Comparison of ENCODE assay signal across 8 cellular contexts in the genomic region with DNA sequence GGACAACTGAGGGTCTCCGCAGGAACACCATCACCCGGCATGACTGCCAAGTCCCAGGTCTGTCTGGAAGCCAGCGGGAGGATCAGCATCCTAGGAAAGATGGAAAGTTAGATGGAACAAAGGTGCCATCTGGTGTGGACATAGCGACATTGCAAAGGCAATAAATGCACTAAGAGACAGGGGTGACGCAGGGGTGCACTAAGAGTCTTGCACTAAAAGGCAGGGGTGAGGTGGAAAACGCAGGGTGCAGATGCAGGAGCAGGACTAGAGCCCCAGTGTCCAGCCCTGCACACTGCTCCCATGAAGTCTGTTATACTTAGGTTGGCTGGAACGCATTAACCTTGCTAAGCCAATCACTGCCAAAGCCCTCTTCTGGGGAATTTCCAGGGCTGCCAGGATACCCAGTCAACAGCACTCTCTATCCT. TPM values are rescaled to one million over a fixed set of nuclear protein-coding genes. Genes with fewer than 3 reads are reported as not detected.
DNase-seq lines count a peak whose midpoint lies in the region; ATAC-seq and TF ChIP-seq lines count a peak whose summit lies in the region.

No MANE protein-coding gene starts in this region.

- TF ChIP-seq POLR2A in esophagus muscularis mucosa (IDR thresholded peaks at IDR 0.05; ENCODE audit: low read depth), result no peak

- H4K20me1 ChIP-seq in PC-9 (ENCODE audit: insufficient read depth) (no peaks in the 10 kb centered on the region), neural progenitor cell (ENCODE audit: low read depth) (no peaks in the 10 kb centered on the region)

- H3K4me1 Mint-ChIP-seq in neural progenitor cell, result peaks cover 21% of the 10 kb centered on the region

- H3K9me3 Mint-ChIP-seq in neural progenitor cell, result no peaks in the 10 kb centered on the region

- H2AFZ ChIP-seq in PC-9 (no peak overlapping the region), neural progenitor cell (replicated peaks) (no peak overlapping the region)

- no peaks in the 10 kb centered on the region for H3K9me3 ChIP-seq in A673 (ENCODE audit: low read depth, low read length, poor library complexity, severe bottlenecking)
- H3K9me3 ChIP-seq in PC-9 (ENCODE audit: insufficient read depth, low read depth), result no peaks in the 10 kb centered on the region
- no peaks in the 10 kb centered on the region for H3K9me3 ChIP-seq in esophagus muscularis mucosa
- no peaks in the 10 kb centered on the region for H3K9me3 ChIP-seq in neural progenitor cell (ENCODE audit: low read depth)

- H3K4me2 ChIP-seq in PC-9 (no peak overlapping the region), neural progenitor cell (no peak overlapping the region)

- intact Hi-C loops in A673 (cut with micrococcal nuclease; ENCODE audit: unreplicated experiment) (loop anchor here (1.0 to 10.0 kb wide), 2 partner anchors 84 to 218 kb away; no protein-coding TSS in a partner anchor), PC-9 (cut with micrococcal nuclease; ENCODE audit: unreplicated experiment) (loop anchor here (1.0 to 10.0 kb wide), 3 partner anchors 251 to 718 kb away; a partner anchor contains a TSS), esophagus muscularis mucosa (cut with DNase I) (loop anchor here (2.0 kb wide), 1 partner anchor 296 kb away; a partner anchor contains a TSS)

- BruUV-seq in A673 (replicated peaks; lab: Mats Ljungman, UMichigan), result no TSS peak
- BruUV-seq in PC-9 (replicated peaks; lab: Mats Ljungman, UMichigan), result no TSS peak

- peaks cover 44% of the 10 kb centered on the region for H3F3A ChIP-seq in PC-9 (ENCODE audit: insufficient read depth, low read depth)
- peaks cover 6% of the 10 kb centered on the region for H3F3A ChIP-seq in neural progenitor cell (ENCODE audit: low read depth)

- H3K27ac ChIP-seq in A673 (ENCODE audit: low read depth, low read length, poor library complexity, severe bottlenecking) (no peak overlapping the region), PC-9 (no peak overlapping the region), esophagus muscularis mucosa (replicated peaks in 1 of 4) (peak overlapping the region in 3 of 4 donors; percentile 32 to 79 (median 76)), neural progenitor cell (no peak overlapping the region)

- H3K79me2 ChIP-seq in PC-9 (ENCODE audit: low read depth) (no peaks in the 10 kb centered on the region), neural progenitor cell (ENCODE audit: low read depth) (no peaks in the 10 kb centered on the region)

- WGBS in esophagus muscularis mucosa, result 51% methylated on average over 7 of the region's 7 CpGs

- no peaks in the 10 kb centered on the region for H3K27me3 Mint-ChIP-seq in neural progenitor cell (ENCODE audit: insufficient read depth, low read depth)

- peaks cover 3% of the 10 kb centered on the region for H3K36me3 Mint-ChIP-seq in neural progenitor cell

- TF ChIP-seq CTCF in A673 (conservative IDR thresholded peaks at IDR 0.05; ENCODE audit: low read depth, low read length), result peak; percentile 64
- TF ChIP-seq CTCF in GM12874 (IDR thresholded peaks at IDR 0.05; ENCODE audit: insufficient read depth, low read depth, low read length), result peak; percentile 47
- peak; percentile 63 for TF ChIP-seq CTCF in PC-9 (conservative IDR thresholded peaks at IDR 0.05)
- peak; percentile 66 to 67 (median 66) for TF ChIP-seq CTCF in esophagus muscularis mucosa (IDR thresholded peaks at IDR 0.05)
- peak; percentile 73 for TF ChIP-seq CTCF in neural progenitor cell (IDR thresholded peaks at IDR 0.05)

- no peaks in the 10 kb centered on the region for H3K27me3 ChIP-seq in A673 (replicated peaks; ENCODE audit: insufficient read depth, low read depth, low read length, poor library complexity)
- no peaks in the 10 kb centered on the region for H3K27me3 ChIP-seq in PC-9 (ENCODE audit: insufficient read depth, low read depth)
- no peaks in the 10 kb centered on the region for H3K27me3 ChIP-seq in esophagus muscularis mucosa
- no peaks in the 10 kb centered on the region for H3K27me3 ChIP-seq in neural progenitor cell

- peaks cover 6% of the 10 kb centered on the region for H3K36me3 ChIP-seq in A673 (ENCODE audit: insufficient read depth, low read length, poor library complexity, severe bottlenecking)
- H3K36me3 ChIP-seq in PC-9 (ENCODE audit: low read depth), result peaks cover 23% of the 10 kb centered on the region; the same call in 1 of the 2 replicates
- H3K36me3 ChIP-seq in esophagus muscularis mucosa, result peaks cover 7 to 43% (median 20%) of the 10 kb centered on the region in 4 donors
- no peaks in the 10 kb centered on the region for H3K36me3 ChIP-seq in neural progenitor cell

- no peak for ATAC-seq in GM21390 (IDR thresholded peaks at IDR 0.05; ENCODE audit: unreplicated experiment)

- H3K4me3 ChIP-seq in A673 (ENCODE audit: low read depth, low read length, poor library complexity, severe bottlenecking) (no peak overlapping the region), PC-9 (no peak overlapping the region), esophagus muscularis mucosa (no peak overlapping the region), neural progenitor cell (no peak overlapping the region)

- peak; percentile 69 for DNase-seq in A673 (ENCODE audit: low spot score)
- DNase-seq in PC-9, result no peak
- DNase-seq in esophagus muscularis mucosa (ENCODE audit: extremely low spot score), result no peak
- peak; percentile 81 for DNase-seq in neural progenitor cell (ENCODE audit: low spot score)
- DNase-seq in activated T-cell treated with anti-CD3 and anti-CD28 coated beads for 4 hours, result no peak
- no peak for DNase-seq in NOMO-1 treated with dmso at 0.1 percent for 144 hours (lab: John Stamatoyannopoulos, UW; ENCODE audit: unreplicated experiment)

- H3K27ac Mint-ChIP-seq in neural progenitor cell, result no peak overlapping the region

- POLR2A ChIA-PET in A673 (lab: Charles Lee; ENCODE audit: low non-redundant PET), result no interaction called here
- POLR2A ChIA-PET in PC-9 (lab: Charles Lee; ENCODE audit: unreplicated experiment), result interaction anchor here (0.5 kb wide), 1 partner anchor 29 kb away, joined by 3 read pairs; a partner anchor contains a TSS

- H3K4me1 ChIP-seq in A673 (ENCODE audit: insufficient read depth, low read length, poor library complexity, severe bottlenecking), result peaks cover 14% of the 10 kb centered on the region
- H3K4me1 ChIP-seq in PC-9 (replicated peaks; ENCODE audit: insufficient read depth), result peaks cover 48% of the 10 kb centered on the region
- peaks cover 50 to 68% (median 58%) of the 10 kb centered on the region in 4 donors for H3K4me1 ChIP-seq in esophagus muscularis mucosa
- no peaks in the 10 kb centered on the region for H3K4me1 ChIP-seq in neural progenitor cell

- no peaks in the 10 kb centered on the region for H3K9me2 ChIP-seq in PC-9 (ENCODE audit: insufficient read depth)

- no peak overlapping the region for H3K4me3 Mint-ChIP-seq in neural progenitor cell

- CTCF ChIA-PET in A673 (lab: Charles Lee) (interaction anchor here (1.4 kb wide), 1 partner anchor 84 kb away, joined by 5 read pairs; no protein-coding TSS in a partner anchor), PC-9 (lab: Charles Lee) (interaction anchor here (1.4 kb wide), 1 partner anchor 92 kb away, joined by 3 read pairs; no protein-coding TSS in a partner anchor)

- TF ChIP-seq EP300 in esophagus muscularis mucosa (IDR thresholded peaks at IDR 0.05), result no peak

- no peak overlapping the region for H3K9ac ChIP-seq in neural progenitor cell

RNA-seq across cellular contexts. Expression of a gene that starts 15.5 kb away (rescaled TPM):
- 65.6 and 72.2 TPM in 2 replicates for total RNA-seq in A673 (2021)
- total RNA-seq in PC-9 (2021), result 175 and 201 TPM in 2 replicates
- 100 to 1,000 TPM; 101 to 144 (median 114) TPM for total RNA-seq in esophagus muscularis mucosa
- total RNA-seq in neural progenitor cell (ENCODE audit: low replicate concordance), result 22.8 and 86.4 TPM in 2 replicates

RNA-seq across cellular contexts. Expression of a gene that starts 28.9 kb away (rescaled TPM):
- total RNA-seq in A673 (2021) (296 and 317 TPM in 2 replicates), PC-9 (2021) (203 and 254 TPM in 2 replicates), esophagus muscularis mucosa (10 to 100 TPM; 49.8 to 75.5 (median 63.1) TPM), neural progenitor cell (ENCODE audit: low replicate concordance) (212 and 304 TPM in 2 replicates)

RNA-seq across cellular contexts. Expression of a gene that starts 56.2 kb away (rescaled TPM):
- 268 and 339 TPM in 2 replicates for total RNA-seq in A673 (2021)
- total RNA-seq in PC-9 (2021), result 68.7 and 84.1 TPM in 2 replicates
- 100 to 1,000 TPM; 269 to 875 (median 432) TPM for total RNA-seq in esophagus muscularis mucosa
- total RNA-seq in neural progenitor cell (ENCODE audit: low replicate concordance), result 122 and 158 TPM in 2 replicates

Comparison
In these comparisons a context has a peak if more than half of its experiments do, and no peak if none do; other contexts are left out.
1. DNase-seq: peak in A673 (single experiment) and neural progenitor cell (single experiment); none in PC-9 (0 of 2), esophagus muscularis mucosa (single experiment), activated T-cell treated with anti-CD3 and anti-CD28 coated beads for 4 hours (single experiment) and NOMO-1 treated with dmso at 0.1 percent for 144 hours (single experiment).
2. H3K27ac ChIP-seq: peak in esophagus muscularis mucosa (3 of 4); none in A673 (single experiment), PC-9 (single experiment) and neural progenitor cell (single experiment).
3. Peak in every context shown above with its lines, with median percentiles within 50 percentile points of each other: CTCF ChIP-seq.